29 cellular contexts compared by ENCODE assay signal in the genomic region with DNA sequence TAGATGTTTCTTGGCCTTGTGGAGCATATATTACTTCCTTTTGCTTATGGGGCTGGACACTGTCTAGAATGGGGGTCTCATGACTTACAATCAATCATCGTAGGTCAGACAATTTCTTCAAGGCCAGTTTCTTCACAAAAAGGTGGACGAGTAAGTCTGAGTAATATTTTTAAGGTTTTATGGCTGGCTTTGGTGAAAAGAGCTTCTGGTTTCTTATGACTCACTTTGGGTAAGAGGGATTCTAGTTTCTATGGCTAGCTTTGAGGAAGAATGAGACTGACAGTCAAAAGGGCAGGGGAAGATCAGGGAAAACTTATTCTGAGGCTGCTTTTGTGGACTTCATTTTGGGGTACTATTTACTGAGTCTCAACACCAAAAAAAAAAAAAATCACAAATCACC.
"Had no signal": no experiment of that assay in that cellular context is flagged by ENCODE, and none has a peak within 500 bp of the region (broad histone marks: within the 10 kb centered on the region; RNA-seq: fewer than 3 reads in every experiment).

No MANE protein-coding gene starts in this region.

- H3K4me1 ChIP-seq: Peyer's patch, SJCRH30 had no signal

- H3K4me3 ChIP-seq: cardiac muscle cell, Peyer's patch, SJCRH30 had no signal

- H3K9me3 Mint-ChIP-seq: activated CD4-positive, alpha-beta memory T cell treated with anti-CD3 and anti-CD28 coated beads for 36 hours; activated CD4-positive, alpha-beta T cell treated with anti-CD3 and anti-CD28 coated beads, Interleukin-2, amount 10 ng/mL, durations not matched to agents 24 days and 14 days; activated naive CD4-positive, alpha-beta T cell treated with anti-CD3 and anti-CD28 coated beads for 36 hours; activated T-cell treated with anti-CD3 and anti-CD28 coated beads, Interleukin-2, amount 50 U/mL, for 4 hours; activated T-helper 17 cell treated with anti-CD3 and anti-CD28 coated beads, Interleukin-2, amount 50 U/mL, for 72 hours had no signal

- DNase-seq: activated B cell treated with CpG ODN at 0.5 μM for 24 hours; activated CD4-positive, alpha-beta memory T cell treated with anti-CD3 and anti-CD28 coated beads for 36 hours; activated CD4-positive, alpha-beta T cell treated with anti-CD3 and anti-CD28 coated beads for 1 hour; activated CD4-positive, alpha-beta T cell treated with anti-CD3 and anti-CD28 coated beads, Interleukin-2, amount 10 ng/mL, durations not matched to agents 24 days and 14 days; activated CD8-positive, alpha-beta memory T cell treated with anti-CD3 and anti-CD28 coated beads for 24 hours; activated gamma-delta T cell; activated naive CD4-positive, alpha-beta T cell treated with anti-CD3 and anti-CD28 coated beads for 36 hours; activated T-cell treated with anti-CD3 and anti-CD28 coated beads, Interleukin-2, amount 50 U/mL, for 4 hours; amygdala; brain microvascular endothelial cell; cerebellar nuclear complex; Kasumi-1; KBM-7; NCI-H1092 treated with DMSO at 0.1 percent for 48 hours; NCI-H1436; NCI-H1694 treated with DMSO at 0.1 percent for 48 hours; NCI-H2029 treated with DMSO at 0.1 percent for 48 hours; NCI-H510A treated with DMSO at 0.1 percent for 48 hours; NCI-H69; Peyer's patch; Right ventricle myocardium superior; SJCRH30; T-helper 9 cell had no signal

- FAIRE-seq: colon had no signal

- H3K36me3 ChIP-seq: brain microvascular endothelial cell, cardiac muscle cell, Peyer's patch, SJCRH30 had no signal

- H3K4me3 Mint-ChIP-seq: activated B cell treated with CpG ODN at 0.5 μM for 24 hours; activated CD4-positive, alpha-beta memory T cell treated with anti-CD3 and anti-CD28 coated beads for 36 hours; activated CD4-positive, alpha-beta T cell treated with anti-CD3 and anti-CD28 coated beads, Interleukin-2, amount 10 ng/mL, durations not matched to agents 24 days and 14 days; activated naive CD4-positive, alpha-beta T cell treated with anti-CD3 and anti-CD28 coated beads for 36 hours; activated naive CD8-positive, alpha-beta T cell; activated T-cell treated with anti-CD3 and anti-CD28 coated beads, Interleukin-2, amount 50 U/mL, for 4 hours; activated T-helper 17 cell treated with anti-CD3 and anti-CD28 coated beads, Interleukin-2, amount 50 U/mL, for 72 hours; T-helper 1 cell treated with Interleukin-12 subunit alpha and Interleukin-12 subunit beta and Interleukin-4 antibody, amounts not matched to agents 30 μg/mL and 1 μg/mL, for 36 hours had no signal

- H3K9me3 ChIP-seq: Peyer's patch, SJCRH30 had no signal

- H3K27me3 ChIP-seq: brain microvascular endothelial cell, cardiac muscle cell, Peyer's patch, SJCRH30 had no signal

- H3K4me1 Mint-ChIP-seq: activated B cell treated with CpG ODN at 0.5 μM for 24 hours; activated CD4-positive, alpha-beta T cell treated with anti-CD3 and anti-CD28 coated beads, Interleukin-2, amount 10 ng/mL, durations not matched to agents 24 days and 14 days; activated T-helper 17 cell treated with anti-CD3 and anti-CD28 coated beads, Interleukin-2, amount 50 U/mL, for 72 hours had no signal

- ATAC-seq: activated T-cell treated with anti-CD3 and anti-CD28 coated beads, Interleukin-2, amount 50 U/mL, for 4 hours; activated T-helper 17 cell treated with anti-CD3 and anti-CD28 coated beads, Interleukin-2, amount 50 U/mL, for 72 hours had no signal

- H3K27ac ChIP-seq: brain microvascular endothelial cell, cardiac muscle cell, Peyer's patch, RWPE1, SJCRH30 had no signal

- H3K36me3 Mint-ChIP-seq: activated CD4-positive, alpha-beta memory T cell treated with anti-CD3 and anti-CD28 coated beads for 36 hours; activated naive CD8-positive, alpha-beta T cell had no signal

- H3K27me3 Mint-ChIP-seq: activated B cell treated with CpG ODN at 0.5 μM for 24 hours; activated CD4-positive, alpha-beta memory T cell treated with anti-CD3 and anti-CD28 coated beads for 36 hours; activated CD4-positive, alpha-beta T cell treated with anti-CD3 and anti-CD28 coated beads, Interleukin-2, amount 10 ng/mL, durations not matched to agents 24 days and 14 days; activated naive CD8-positive, alpha-beta T cell; activated T-helper 17 cell treated with anti-CD3 and anti-CD28 coated beads, Interleukin-2, amount 50 U/mL, for 72 hours had no signal

- H3K27ac Mint-ChIP-seq: activated B cell treated with CpG ODN at 0.5 μM for 24 hours; activated CD4-positive, alpha-beta memory T cell treated with anti-CD3 and anti-CD28 coated beads for 36 hours; activated CD4-positive, alpha-beta T cell treated with anti-CD3 and anti-CD28 coated beads, Interleukin-2, amount 10 ng/mL, durations not matched to agents 24 days and 14 days; activated naive CD4-positive, alpha-beta T cell treated with anti-CD3 and anti-CD28 coated beads for 36 hours; activated naive CD8-positive, alpha-beta T cell; activated T-helper 17 cell treated with anti-CD3 and anti-CD28 coated beads, Interleukin-2, amount 50 U/mL, for 72 hours; T-helper 1 cell treated with Interleukin-12 subunit alpha and Interleukin-12 subunit beta and Interleukin-4 antibody, amounts not matched to agents 30 μg/mL and 1 μg/mL, for 36 hours had no signal
